Comparison of ENCODE assay signal across 8 cellular contexts in genomic region chr11:36702330-36703054, GRCh38.
DNase-seq lines count a peak whose midpoint lies in the region; ATAC-seq, FAIRE-seq and TF ChIP-seq lines count a peak whose summit lies in the region.
"Had no signal": no experiment of that assay in that cellular context is flagged by ENCODE, and none has a peak within 500 bp of the region (broad histone marks: within the 10 kb centered on the region; RNA-seq: fewer than 3 reads in every experiment).

No MANE protein-coding gene starts in this region.

- TF ChIP-seq CTCF in GM10248 (IDR thresholded peaks at IDR 0.05; ENCODE audit: control extremely low read depth, extremely low read depth, low read depth, missing control alignments) (peak; percentile 77), upper lobe of right lung (IDR thresholded peaks at IDR 0.05) (peak; percentile 72)

- DNase-seq in GM10248 (ENCODE audit: extremely low spot score) (peak; percentile 57), HTR-8/SVneo (ENCODE audit: insufficient read length, low spot score) (peak; percentile 60), NOMO-1 (lab: John Stamatoyannopoulos, UW; ENCODE audit: unreplicated experiment in 2 of 2) (peak; percentile 55 to 67), cerebellar cortex (ENCODE audit: low spot score) (peak; percentile 70), kidney tubule cell (ENCODE audit: low spot score) (peak; percentile 74), upper lobe of right lung (no peak)

- H3K27me3 ChIP-seq in upper lobe of right lung = peaks cover 7% of the 10 kb centered on the region

- H3K36me3 ChIP-seq in upper lobe of right lung = no peaks in the 10 kb centered on the region

- CTCF ChIA-PET in GM10248 (lab: Yijun Ruan, JAX) = interaction anchor here (0.7 to 7.6 kb wide), 24 partner anchors 9 to 410 kb away, joined by 3 to 504 read pairs (median 5); no protein-coding TSS in a partner anchor

- no peaks in the 10 kb centered on the region for H3K9me3 ChIP-seq in upper lobe of right lung

- H3K27ac ChIP-seq in upper lobe of right lung = no peak overlapping the region

- H3K4me3 ChIP-seq in upper lobe of right lung = no peak overlapping the region

- intact Hi-C loops in upper lobe of right lung (cut with DNase I) = no loop called here

- peak; percentile 54 for FAIRE-seq in HTR-8/SVneo (lab: Jason Lieb, UNC)
- FAIRE-seq: colon had no signal

- no peaks in the 10 kb centered on the region for H3K4me1 ChIP-seq in upper lobe of right lung

- ATAC-seq in GM21717 (IDR thresholded peaks at IDR 0.05; ENCODE audit: unreplicated experiment) (peak; percentile 86), upper lobe of right lung (peak; percentile 84)

- POLR2A ChIA-PET in GM10248 (lab: Yijun Ruan, JAX) = no interaction called here
